Comparison of ENCODE assay signal across 17 cellular contexts in genomic region chr18:52615943-52616342, GRCh38.
A peak's percentile ranks its signal among the peaks of the same experiment; 100 is the strongest.
DNase-seq lines count a peak whose midpoint lies in the region; ATAC-seq and TF ChIP-seq lines count a peak whose summit lies in the region.
"Had no signal": no experiment of that assay in that cellular context is flagged by ENCODE, and none has a peak within 500 bp of the region (broad histone marks: within the 10 kb centered on the region; RNA-seq: fewer than 3 reads in every experiment).

No MANE protein-coding gene starts in this region.

- in situ Hi-C loops in GM13976 (cut with MboI; ENCODE audit: low sequenced_read_pairs, unreplicated experiment), result no loop called here

- ATAC-seq in GM19395 (IDR thresholded peaks at IDR 0.05; ENCODE audit: unreplicated experiment) (peak; percentile 98), HG02623 (IDR thresholded peaks at IDR 0.05; ENCODE audit: unreplicated experiment) (peak; percentile 88), HG03196 (IDR thresholded peaks at IDR 0.05; ENCODE audit: unreplicated experiment) (peak; percentile 53)
- ATAC-seq: natural killer cell treated with Interleukin-12 subunit alpha and Interleukin-12 subunit beta and Interleukin-15 and Interleukin-18, amount 100 ng/mL, for 72 hours had no signal

- no peaks in the 10 kb centered on the region for H3K4me1 ChIP-seq in thyroid gland
- H3K4me1 ChIP-seq: ascending aorta, colonic mucosa had no signal

- intact Hi-C loops in thyroid gland (cut with DNase I), result no loop called here
- intact Hi-C loops in dorsolateral prefrontal cortex (cut with DNase I), result no loop called here

- H3K9me3 ChIP-seq in thyroid gland, result no peaks in the 10 kb centered on the region
- H3K9me3 ChIP-seq: ascending aorta, colonic mucosa, thoracic aorta had no signal

- DNase-seq in GM13976 (ENCODE audit: low spot score) (peak; percentile 8), EL (no peak), thyroid gland (no peak), dorsolateral prefrontal cortex (no peak)
- no peak for DNase-seq in NK-92 treated with Interleukin-12 subunit alpha and Interleukin-12 subunit beta, amount 100 ng/mL, for 24 hours (lab: John Stamatoyannopoulos, UW)
- DNase-seq: colonic mucosa, DND-41, erythroblast, NCI-H69 had no signal

- no peak for TF ChIP-seq POLR2A in thyroid gland (IDR thresholded peaks at IDR 0.05)

- H3K36me3 ChIP-seq in thyroid gland, result no peaks in the 10 kb centered on the region
- H3K36me3 ChIP-seq: ascending aorta, colonic mucosa, thoracic aorta had no signal

- H3K27ac ChIP-seq in thyroid gland, result no peak overlapping the region
- H3K27ac ChIP-seq in dorsolateral prefrontal cortex, result no peak overlapping the region
- H3K27ac ChIP-seq: ascending aorta, colonic mucosa, thoracic aorta, VCaP had no signal

- TF ChIP-seq CTCF in GM13976 (IDR thresholded peaks at IDR 0.05; ENCODE audit: borderline replicate concordance, control extremely low read depth, extremely low read depth, insufficient read depth, missing control alignments) (no peak), thyroid gland (IDR thresholded peaks at IDR 0.05) (no peak), dorsolateral prefrontal cortex (IDR thresholded peaks at IDR 0.05 in 54 of 56, conservative IDR thresholded peaks at IDR 0.05 in 2 of 56; ENCODE audit: low read depth in 1 of 56, partially characterized antibody in 56 of 56) (no peak)

- H3K27me3 ChIP-seq in thyroid gland (no peaks in the 10 kb centered on the region), dorsolateral prefrontal cortex (no peaks in the 10 kb centered on the region)
- H3K27me3 ChIP-seq: ascending aorta, colonic mucosa had no signal

- H3K4me3 ChIP-seq in thyroid gland (replicated peaks in 1 of 3) (no peak overlapping the region), dorsolateral prefrontal cortex (no peak overlapping the region)
- H3K4me3 ChIP-seq: ascending aorta, colonic mucosa, lung, thoracic aorta had no signal

- WGBS in thyroid gland, 2 donors, result 83 to 84% methylated on average over 3 of the region's 3 CpGs
